ENCODE assay signal across 14 cellular contexts in the genomic region with DNA sequence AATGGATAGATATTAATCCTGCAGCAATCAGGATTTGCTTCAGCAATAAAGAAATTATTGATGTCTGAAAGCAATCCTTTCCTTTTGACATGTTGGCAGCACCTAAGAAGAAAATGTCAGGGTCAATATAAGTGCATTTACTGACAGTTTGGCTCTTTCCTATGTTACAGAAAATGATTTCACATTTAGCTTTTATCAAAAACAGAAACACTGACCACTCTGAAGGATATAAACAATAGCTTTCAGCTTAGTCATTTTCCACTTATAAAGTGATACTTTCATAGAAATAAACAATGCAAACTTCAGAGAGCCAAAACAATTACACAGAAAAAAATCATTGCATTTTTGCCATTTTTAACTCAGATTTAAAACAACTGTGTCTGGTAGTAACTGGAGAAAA.
A peak's percentile ranks its signal among the peaks of the same experiment; 100 is the strongest.
DNase-seq lines count a peak whose midpoint lies in the region; TF ChIP-seq lines count a peak whose summit lies in the region.
"Had no signal": no experiment of that assay in that cellular context is flagged by ENCODE, and none has a peak within 500 bp of the region (broad histone marks: within the 10 kb centered on the region; RNA-seq: fewer than 3 reads in every experiment).

No MANE protein-coding gene starts in this region.

- H3K4me3 Mint-ChIP-seq in activated naive CD8-positive, alpha-beta T cell, result no peak overlapping the region

- H3K36me3 Mint-ChIP-seq in activated naive CD8-positive, alpha-beta T cell, result peaks cover 51% of the 10 kb centered on the region

- H3K9me3 ChIP-seq in ovary, result no peaks in the 10 kb centered on the region

- H3K4me3 ChIP-seq in fibroblast of the aortic adventitia (ENCODE audit: low read depth, low read length), result no peak overlapping the region
- no peak overlapping the region for H3K4me3 ChIP-seq in ovary
- H3K4me3 ChIP-seq: BLaER1 had no signal

- no peak for TF ChIP-seq EP300 in ovary (IDR thresholded peaks at IDR 0.05)

- peaks cover 2% of the 10 kb centered on the region for H3K4me1 ChIP-seq in ovary (ENCODE audit: insufficient read depth)
- H3K4me1 ChIP-seq: BLaER1 had no signal

- no peaks in the 10 kb centered on the region for H3K27me3 Mint-ChIP-seq in activated naive CD8-positive, alpha-beta T cell

- no peaks in the 10 kb centered on the region for H3K27me3 ChIP-seq in ovary
- H3K27me3 ChIP-seq: BLaER1 had no signal

- no peaks in the 10 kb centered on the region for H3K9me3 Mint-ChIP-seq in activated naive CD8-positive, alpha-beta T cell (ENCODE audit: low read depth)

- no peak for TF ChIP-seq POLR2A in erythroblast (IDR thresholded peaks at IDR 0.05; ENCODE audit: low read length)
- TF ChIP-seq POLR2A in ovary (IDR thresholded peaks at IDR 0.05), result no peak

- intact Hi-C loops in ovary (cut with DNase I), result no loop called here

- H3K27ac Mint-ChIP-seq in activated naive CD8-positive, alpha-beta T cell, result peak overlapping the region; percentile 72

- no peak overlapping the region for H3K27ac ChIP-seq in ovary
- H3K27ac ChIP-seq: BLaER1 had no signal

- H3K36me3 ChIP-seq in ovary, result no peaks in the 10 kb centered on the region

- TF ChIP-seq CTCF in fibroblast of the aortic adventitia (IDR thresholded peaks at IDR 0.05; ENCODE audit: insufficient read depth, low read length) (no peak), ovary (IDR thresholded peaks at IDR 0.05) (no peak)

- DNase-seq in A172 (ENCODE audit: low spot score) (peak; percentile 3), GM03348 (ENCODE audit: low spot score) (peak; percentile 21), fibroblast of the aortic adventitia (ENCODE audit: low read depth) (peak; percentile 56), erythroblast (lab: John Stamatoyannopoulos, UW) (no peak), ovary (no peak), Ammon's horn (ENCODE audit: low spot score) (no peak)
- DNase-seq in activated CD8-positive, alpha-beta memory T cell treated with anti-CD3 and anti-CD28 coated beads, Interleukin-2, amount 50 U/mL, for 48 hours, result no peak
- DNase-seq: aorta, DMS53, NCI-H2081, NCI-H69, substantia nigra had no signal

- H3K4me1 Mint-ChIP-seq in activated naive CD8-positive, alpha-beta T cell (ENCODE audit: low read depth), result peaks cover 35% of the 10 kb centered on the region

Comparison
In these comparisons a context has a peak if more than half of its experiments do, and no peak if none do; other contexts are left out.
1. DNase-seq: peak in A172 (single experiment), GM03348 (single experiment) and fibroblast of the aortic adventitia (single experiment); none in erythroblast (0 of 2), ovary (0 of 5), activated CD8-positive, alpha-beta memory T cell treated with anti-CD3 and anti-CD28 coated beads, Interleukin-2, amount 50 U/mL, for 48 hours (single experiment) and Ammon's horn (single experiment).